In the genomic region with DNA sequence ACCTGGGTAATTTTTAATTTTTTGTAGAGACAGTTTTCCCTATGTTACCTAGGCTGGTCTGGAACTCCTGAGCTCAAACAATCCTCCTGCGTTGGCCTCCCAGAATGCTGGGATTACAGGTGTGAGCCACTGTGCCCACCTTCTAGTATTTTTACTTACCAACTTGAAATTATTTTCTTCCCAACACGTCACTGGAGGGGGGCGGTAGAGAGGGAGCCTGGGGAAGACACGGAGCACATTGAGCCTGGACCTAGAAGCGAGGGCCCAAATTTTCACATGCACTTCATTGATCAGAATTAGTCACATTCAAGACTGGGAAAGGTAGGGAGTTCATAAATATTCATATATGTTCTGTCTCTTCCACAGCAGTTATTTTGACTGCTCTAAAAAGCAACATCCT, we compare ENCODE assay signal across 31 cellular contexts.
"Had no signal": no experiment of that assay in that cellular context is flagged by ENCODE, and none has a peak within 500 bp of the region (broad histone marks: within the 10 kb centered on the region; RNA-seq: fewer than 3 reads in every experiment).

No MANE protein-coding gene starts in this region.

- H3K9me3 ChIP-seq: breast epithelium, esophagus squamous epithelium, upper lobe of left lung had no signal

- H3K9me3 Mint-ChIP-seq: activated T-cell treated with anti-CD3 and anti-CD28 coated beads, Interleukin-2, amount 50 U/mL, for 72 hours; central memory CD8-positive, alpha-beta T cell; stimulated activated memory B cell treated with anti-CD40 and anti-IgM and Interleukin-4, amounts not matched to agents 10 μg/mL and 1 μg/mL and 100 μg/mL, for 72 hours; stimulated activated naive CD8-positive, alpha-beta T cell treated with anti-CD3 and anti-CD28 coated beads, Interleukin-15, amount 100 ng/mL, for 72 hours; T-helper 2 cell treated with Interferon-gamma antibody and Interleukin-4, amounts not matched to agents 5 μg/mL and 100 μg/mL, for 36 hours had no signal

- H3K36me3 ChIP-seq: breast epithelium, esophagus squamous epithelium, upper lobe of left lung had no signal

- DNase-seq: activated CD4-positive, alpha-beta T cell treated with anti-CD3 and anti-CD28 coated beads for 4 hours; activated CD4-positive, alpha-beta T cell treated with anti-CD3 and anti-CD28 coated beads, Interleukin-2, amount 50 U/mL, for 4 hours; activated CD4-positive, CD25-positive, alpha-beta regulatory T cell; activated naive CD4-positive, alpha-beta T cell; activated T-cell treated with anti-CD3 and anti-CD28 coated beads for 4 hours; activated T-cell treated with anti-CD3 and anti-CD28 coated beads, Interleukin-2, amount 50 U/mL, for 72 hours; dermis blood vessel endothelial cell; effector CD4-positive, alpha-beta T cell; esophagus squamous epithelium; foreskin melanocyte; immature natural killer cell; kidney; left colon; midbrain; naive thymus-derived CD4-positive, alpha-beta T cell; occipital lobe; posterior cingulate gyrus; small intestine; stimulated activated CD4-positive, alpha-beta T cell treated with anti-CD3 and anti-CD28 coated beads, Interleukin-4, amount 100 ng/mL, for 4 hours; stimulated activated CD8-positive, alpha-beta memory T cell treated with anti-CD3 and anti-CD28 coated beads, Interleukin-4, amount 100 ng/mL, for 48 hours; stimulated activated naive CD8-positive, alpha-beta T cell treated with anti-CD3 and anti-CD28 coated beads, Interleukin-15, amount 100 ng/mL, for 72 hours; substantia nigra; T-cell; upper lobe of left lung had no signal

- H3K27ac Mint-ChIP-seq: activated naive CD4-positive, alpha-beta T cell treated with anti-CD3 and anti-CD28 coated beads, Interleukin-2, amount 50 U/mL, for 72 hours; activated T-cell treated with anti-CD3 and anti-CD28 coated beads, Interleukin-2, amount 50 U/mL, for 72 hours; immature natural killer cell; naive thymus-derived CD4-positive, alpha-beta T cell; stimulated activated memory B cell treated with anti-CD40 and anti-IgM and Interleukin-4, amounts not matched to agents 10 μg/mL and 1 μg/mL and 100 μg/mL, for 72 hours; stimulated activated naive CD8-positive, alpha-beta T cell treated with anti-CD3 and anti-CD28 coated beads, Interleukin-15, amount 100 ng/mL, for 72 hours; T-cell; T-helper 2 cell treated with Interferon-gamma antibody and Interleukin-4, amounts not matched to agents 5 μg/mL and 100 μg/mL, for 36 hours had no signal

- H3K27me3 ChIP-seq: breast epithelium, esophagus squamous epithelium, hepatocyte, upper lobe of left lung had no signal

- H3K4me1 ChIP-seq: breast epithelium, esophagus squamous epithelium, upper lobe of left lung had no signal

- H3K27me3 Mint-ChIP-seq: central memory CD8-positive, alpha-beta T cell; naive thymus-derived CD4-positive, alpha-beta T cell; stimulated activated memory B cell treated with anti-CD40 and anti-IgM and Interleukin-4, amounts not matched to agents 10 μg/mL and 1 μg/mL and 100 μg/mL, for 72 hours; stimulated activated naive CD8-positive, alpha-beta T cell treated with anti-CD3 and anti-CD28 coated beads, Interleukin-15, amount 100 ng/mL, for 72 hours; T-cell had no signal

- H2AFZ ChIP-seq: hepatocyte had no signal

- H3K4me1 Mint-ChIP-seq: central memory CD8-positive, alpha-beta T cell; immature natural killer cell; naive thymus-derived CD4-positive, alpha-beta T cell; stimulated activated memory B cell treated with anti-CD40 and anti-IgM and Interleukin-4, amounts not matched to agents 10 μg/mL and 1 μg/mL and 100 μg/mL, for 72 hours; stimulated activated naive CD8-positive, alpha-beta T cell treated with anti-CD3 and anti-CD28 coated beads, Interleukin-15, amount 100 ng/mL, for 72 hours; T-cell had no signal

- H3K27ac ChIP-seq: breast epithelium, epithelial cell of prostate, esophagus squamous epithelium, hepatocyte, upper lobe of left lung had no signal

- H3K4me2 ChIP-seq: hepatocyte had no signal

- H3K4me3 Mint-ChIP-seq: activated T-cell treated with anti-CD3 and anti-CD28 coated beads, Interleukin-2, amount 50 U/mL, for 72 hours; central memory CD8-positive, alpha-beta T cell; immature natural killer cell; naive thymus-derived CD4-positive, alpha-beta T cell; stimulated activated memory B cell treated with anti-CD40 and anti-IgM and Interleukin-4, amounts not matched to agents 10 μg/mL and 1 μg/mL and 100 μg/mL, for 72 hours; stimulated activated naive CD8-positive, alpha-beta T cell treated with anti-CD3 and anti-CD28 coated beads, Interleukin-15, amount 100 ng/mL, for 72 hours; T-cell; T-helper 2 cell treated with Interferon-gamma antibody and Interleukin-4, amounts not matched to agents 5 μg/mL and 100 μg/mL, for 36 hours had no signal

- H3K4me3 ChIP-seq: breast epithelium, esophagus squamous epithelium, hepatocyte, upper lobe of left lung had no signal

- H3K36me3 Mint-ChIP-seq: activated naive CD4-positive, alpha-beta T cell treated with anti-CD3 and anti-CD28 coated beads, Interleukin-2, amount 50 U/mL, for 72 hours; immature natural killer cell; naive thymus-derived CD4-positive, alpha-beta T cell; stimulated activated memory B cell treated with anti-CD40 and anti-IgM and Interleukin-4, amounts not matched to agents 10 μg/mL and 1 μg/mL and 100 μg/mL, for 72 hours; T-cell had no signal
